Comparison of ENCODE assay signal across 1 cellular context in the genomic region with DNA sequence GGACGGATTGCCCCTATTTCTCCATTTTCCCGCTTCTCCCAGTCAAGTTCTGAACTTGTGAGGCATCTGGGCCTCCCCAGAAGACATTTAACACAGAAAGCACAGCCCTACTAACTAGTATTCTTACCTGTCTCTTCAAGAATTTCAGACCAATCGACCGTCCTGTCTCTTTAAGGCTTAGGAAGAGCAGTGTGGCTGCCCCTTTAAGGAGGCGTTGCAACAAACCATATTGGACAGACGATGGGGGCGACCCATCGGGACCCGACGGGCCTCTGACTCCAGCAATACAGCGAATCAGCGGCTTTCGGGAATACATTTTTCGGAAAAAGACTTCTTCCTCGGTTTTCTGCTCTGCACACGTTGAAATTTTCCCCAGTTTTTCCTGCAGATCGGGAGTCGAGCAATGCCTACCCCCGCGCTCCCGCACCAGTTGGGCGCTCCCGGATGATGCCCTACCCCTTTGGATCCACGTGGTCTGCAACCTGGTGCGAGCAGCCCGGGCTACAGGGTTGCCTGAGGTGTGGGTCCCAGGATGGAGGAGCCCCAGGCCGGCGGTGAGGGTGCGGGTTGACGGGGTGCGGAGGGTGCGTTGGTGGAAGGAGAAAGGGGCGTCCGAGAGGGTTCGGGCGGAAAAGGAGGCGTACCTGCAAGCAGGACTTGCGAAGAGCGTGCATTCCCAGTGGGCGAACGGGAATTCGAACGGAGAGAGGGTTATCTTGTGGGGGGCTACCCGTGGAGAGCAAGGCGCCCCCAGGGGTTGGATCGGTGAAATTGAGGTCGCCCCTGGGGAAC.
TF ChIP-seq lines count a peak whose summit lies in the region.

A gene with protein sequence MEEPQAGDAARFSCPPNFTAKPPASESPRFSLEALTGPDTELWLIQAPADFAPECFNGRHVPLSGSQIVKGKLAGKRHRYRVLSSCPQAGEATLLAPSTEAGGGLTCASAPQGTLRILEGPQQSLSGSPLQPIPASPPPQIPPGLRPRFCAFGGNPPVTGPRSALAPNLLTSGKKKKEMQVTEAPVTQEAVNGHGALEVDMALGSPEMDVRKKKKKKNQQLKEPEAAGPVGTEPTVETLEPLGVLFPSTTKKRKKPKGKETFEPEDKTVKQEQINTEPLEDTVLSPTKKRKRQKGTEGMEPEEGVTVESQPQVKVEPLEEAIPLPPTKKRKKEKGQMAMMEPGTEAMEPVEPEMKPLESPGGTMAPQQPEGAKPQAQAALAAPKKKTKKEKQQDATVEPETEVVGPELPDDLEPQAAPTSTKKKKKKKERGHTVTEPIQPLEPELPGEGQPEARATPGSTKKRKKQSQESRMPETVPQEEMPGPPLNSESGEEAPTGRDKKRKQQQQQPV (plus strand): TSS at position 480 of the 792 bp plus-strand sequence. CDS start 53 bp downstream, at position 533.

TF ChIP-seq in WTC11, 78 proteins besides CTCF, POLR2A, EP300 and RAD21 (continued from another document and continues in another):
- TF ChIP-seq, protein P1, sequence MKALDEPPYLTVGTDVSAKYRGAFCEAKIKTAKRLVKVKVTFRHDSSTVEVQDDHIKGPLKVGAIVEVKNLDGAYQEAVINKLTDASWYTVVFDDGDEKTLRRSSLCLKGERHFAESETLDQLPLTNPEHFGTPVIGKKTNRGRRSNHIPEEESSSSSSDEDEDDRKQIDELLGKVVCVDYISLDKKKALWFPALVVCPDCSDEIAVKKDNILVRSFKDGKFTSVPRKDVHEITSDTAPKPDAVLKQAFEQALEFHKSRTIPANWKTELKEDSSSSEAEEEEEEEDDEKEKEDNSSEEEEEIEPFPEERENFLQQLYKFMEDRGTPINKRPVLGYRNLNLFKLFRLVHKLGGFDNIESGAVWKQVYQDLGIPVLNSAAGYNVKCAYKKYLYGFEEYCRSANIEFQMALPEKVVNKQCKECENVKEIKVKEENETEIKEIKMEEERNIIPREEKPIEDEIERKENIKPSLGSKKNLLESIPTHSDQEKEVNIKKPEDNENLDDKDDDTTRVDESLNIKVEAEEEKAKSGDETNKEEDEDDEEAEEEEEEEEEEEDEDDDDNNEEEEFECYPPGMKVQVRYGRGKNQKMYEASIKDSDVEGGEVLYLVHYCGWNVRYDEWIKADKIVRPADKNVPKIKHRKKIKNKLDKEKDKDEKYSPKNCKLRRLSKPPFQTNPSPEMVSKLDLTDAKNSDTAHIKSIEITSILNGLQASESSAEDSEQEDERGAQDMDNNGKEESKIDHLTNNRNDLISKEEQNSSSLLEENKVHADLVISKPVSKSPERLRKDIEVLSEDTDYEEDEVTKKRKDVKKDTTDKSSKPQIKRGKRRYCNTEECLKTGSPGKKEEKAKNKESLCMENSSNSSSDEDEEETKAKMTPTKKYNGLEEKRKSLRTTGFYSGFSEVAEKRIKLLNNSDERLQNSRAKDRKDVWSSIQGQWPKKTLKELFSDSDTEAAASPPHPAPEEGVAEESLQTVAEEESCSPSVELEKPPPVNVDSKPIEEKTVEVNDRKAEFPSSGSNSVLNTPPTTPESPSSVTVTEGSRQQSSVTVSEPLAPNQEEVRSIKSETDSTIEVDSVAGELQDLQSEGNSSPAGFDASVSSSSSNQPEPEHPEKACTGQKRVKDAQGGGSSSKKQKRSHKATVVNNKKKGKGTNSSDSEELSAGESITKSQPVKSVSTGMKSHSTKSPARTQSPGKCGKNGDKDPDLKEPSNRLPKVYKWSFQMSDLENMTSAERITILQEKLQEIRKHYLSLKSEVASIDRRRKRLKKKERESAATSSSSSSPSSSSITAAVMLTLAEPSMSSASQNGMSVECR (CRISPR knock-in tag; IDR thresholded peaks at IDR 0.05; ENCODE audit: borderline replicate concordance), result peak; percentile 90; the same call in 1 of the 2 replicates
- TF ChIP-seq ZNF317 (CRISPR knock-in tag; IDR thresholded peaks at IDR 0.05; ENCODE audit: borderline replicate concordance, low read depth), result no peak
- no peak for TF ChIP-seq EMX1 (CRISPR knock-in tag; IDR thresholded peaks at IDR 0.05)
- TF ChIP-seq, protein P2, sequence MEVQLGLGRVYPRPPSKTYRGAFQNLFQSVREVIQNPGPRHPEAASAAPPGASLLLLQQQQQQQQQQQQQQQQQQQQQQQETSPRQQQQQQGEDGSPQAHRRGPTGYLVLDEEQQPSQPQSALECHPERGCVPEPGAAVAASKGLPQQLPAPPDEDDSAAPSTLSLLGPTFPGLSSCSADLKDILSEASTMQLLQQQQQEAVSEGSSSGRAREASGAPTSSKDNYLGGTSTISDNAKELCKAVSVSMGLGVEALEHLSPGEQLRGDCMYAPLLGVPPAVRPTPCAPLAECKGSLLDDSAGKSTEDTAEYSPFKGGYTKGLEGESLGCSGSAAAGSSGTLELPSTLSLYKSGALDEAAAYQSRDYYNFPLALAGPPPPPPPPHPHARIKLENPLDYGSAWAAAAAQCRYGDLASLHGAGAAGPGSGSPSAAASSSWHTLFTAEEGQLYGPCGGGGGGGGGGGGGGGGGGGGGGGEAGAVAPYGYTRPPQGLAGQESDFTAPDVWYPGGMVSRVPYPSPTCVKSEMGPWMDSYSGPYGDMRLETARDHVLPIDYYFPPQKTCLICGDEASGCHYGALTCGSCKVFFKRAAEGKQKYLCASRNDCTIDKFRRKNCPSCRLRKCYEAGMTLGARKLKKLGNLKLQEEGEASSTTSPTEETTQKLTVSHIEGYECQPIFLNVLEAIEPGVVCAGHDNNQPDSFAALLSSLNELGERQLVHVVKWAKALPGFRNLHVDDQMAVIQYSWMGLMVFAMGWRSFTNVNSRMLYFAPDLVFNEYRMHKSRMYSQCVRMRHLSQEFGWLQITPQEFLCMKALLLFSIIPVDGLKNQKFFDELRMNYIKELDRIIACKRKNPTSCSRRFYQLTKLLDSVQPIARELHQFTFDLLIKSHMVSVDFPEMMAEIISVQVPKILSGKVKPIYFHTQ (CRISPR knock-in tag; IDR thresholded peaks at IDR 0.05), result no peak
- TF ChIP-seq ESRRA (CRISPR knock-in tag; IDR thresholded peaks at IDR 0.05; ENCODE audit: borderline replicate concordance), result 0 out of 2 replicates have a peak, but pooled peaks have one; percentile 14
- TF ChIP-seq, protein P3, sequence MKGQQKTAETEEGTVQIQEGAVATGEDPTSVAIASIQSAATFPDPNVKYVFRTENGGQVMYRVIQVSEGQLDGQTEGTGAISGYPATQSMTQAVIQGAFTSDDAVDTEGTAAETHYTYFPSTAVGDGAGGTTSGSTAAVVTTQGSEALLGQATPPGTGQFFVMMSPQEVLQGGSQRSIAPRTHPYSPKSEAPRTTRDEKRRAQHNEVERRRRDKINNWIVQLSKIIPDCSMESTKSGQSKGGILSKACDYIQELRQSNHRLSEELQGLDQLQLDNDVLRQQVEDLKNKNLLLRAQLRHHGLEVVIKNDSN (CRISPR knock-in tag; IDR thresholded peaks at IDR 0.05), result peak; percentile 89
- no peak for TF ChIP-seq GRHL2 (CRISPR knock-in tag; IDR thresholded peaks at IDR 0.05; ENCODE audit: insufficient replicate concordance, severe bottlenecking)
- TF ChIP-seq, protein P4, sequence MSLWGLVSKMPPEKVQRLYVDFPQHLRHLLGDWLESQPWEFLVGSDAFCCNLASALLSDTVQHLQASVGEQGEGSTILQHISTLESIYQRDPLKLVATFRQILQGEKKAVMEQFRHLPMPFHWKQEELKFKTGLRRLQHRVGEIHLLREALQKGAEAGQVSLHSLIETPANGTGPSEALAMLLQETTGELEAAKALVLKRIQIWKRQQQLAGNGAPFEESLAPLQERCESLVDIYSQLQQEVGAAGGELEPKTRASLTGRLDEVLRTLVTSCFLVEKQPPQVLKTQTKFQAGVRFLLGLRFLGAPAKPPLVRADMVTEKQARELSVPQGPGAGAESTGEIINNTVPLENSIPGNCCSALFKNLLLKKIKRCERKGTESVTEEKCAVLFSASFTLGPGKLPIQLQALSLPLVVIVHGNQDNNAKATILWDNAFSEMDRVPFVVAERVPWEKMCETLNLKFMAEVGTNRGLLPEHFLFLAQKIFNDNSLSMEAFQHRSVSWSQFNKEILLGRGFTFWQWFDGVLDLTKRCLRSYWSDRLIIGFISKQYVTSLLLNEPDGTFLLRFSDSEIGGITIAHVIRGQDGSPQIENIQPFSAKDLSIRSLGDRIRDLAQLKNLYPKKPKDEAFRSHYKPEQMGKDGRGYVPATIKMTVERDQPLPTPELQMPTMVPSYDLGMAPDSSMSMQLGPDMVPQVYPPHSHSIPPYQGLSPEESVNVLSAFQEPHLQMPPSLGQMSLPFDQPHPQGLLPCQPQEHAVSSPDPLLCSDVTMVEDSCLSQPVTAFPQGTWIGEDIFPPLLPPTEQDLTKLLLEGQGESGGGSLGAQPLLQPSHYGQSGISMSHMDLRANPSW (CRISPR knock-in tag; conservative IDR thresholded peaks at IDR 0.05; ENCODE audit: low read depth), result no peak
- TF ChIP-seq, protein P5, sequence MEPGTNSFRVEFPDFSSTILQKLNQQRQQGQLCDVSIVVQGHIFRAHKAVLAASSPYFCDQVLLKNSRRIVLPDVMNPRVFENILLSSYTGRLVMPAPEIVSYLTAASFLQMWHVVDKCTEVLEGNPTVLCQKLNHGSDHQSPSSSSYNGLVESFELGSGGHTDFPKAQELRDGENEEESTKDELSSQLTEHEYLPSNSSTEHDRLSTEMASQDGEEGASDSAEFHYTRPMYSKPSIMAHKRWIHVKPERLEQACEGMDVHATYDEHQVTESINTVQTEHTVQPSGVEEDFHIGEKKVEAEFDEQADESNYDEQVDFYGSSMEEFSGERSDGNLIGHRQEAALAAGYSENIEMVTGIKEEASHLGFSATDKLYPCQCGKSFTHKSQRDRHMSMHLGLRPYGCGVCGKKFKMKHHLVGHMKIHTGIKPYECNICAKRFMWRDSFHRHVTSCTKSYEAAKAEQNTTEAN (CRISPR knock-in tag; IDR thresholded peaks at IDR 0.05), result no peak
- TF ChIP-seq, protein P6, sequence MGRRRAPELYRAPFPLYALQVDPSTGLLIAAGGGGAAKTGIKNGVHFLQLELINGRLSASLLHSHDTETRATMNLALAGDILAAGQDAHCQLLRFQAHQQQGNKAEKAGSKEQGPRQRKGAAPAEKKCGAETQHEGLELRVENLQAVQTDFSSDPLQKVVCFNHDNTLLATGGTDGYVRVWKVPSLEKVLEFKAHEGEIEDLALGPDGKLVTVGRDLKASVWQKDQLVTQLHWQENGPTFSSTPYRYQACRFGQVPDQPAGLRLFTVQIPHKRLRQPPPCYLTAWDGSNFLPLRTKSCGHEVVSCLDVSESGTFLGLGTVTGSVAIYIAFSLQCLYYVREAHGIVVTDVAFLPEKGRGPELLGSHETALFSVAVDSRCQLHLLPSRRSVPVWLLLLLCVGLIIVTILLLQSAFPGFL (CRISPR knock-in tag; IDR thresholded peaks at IDR 0.05; ENCODE audit: borderline replicate concordance), result no peak
- TF ChIP-seq MYBL2 (CRISPR knock-in tag; IDR thresholded peaks at IDR 0.05), result peak; percentile 31; the same call in 1 of the 2 replicates
- TF ChIP-seq, protein P7, sequence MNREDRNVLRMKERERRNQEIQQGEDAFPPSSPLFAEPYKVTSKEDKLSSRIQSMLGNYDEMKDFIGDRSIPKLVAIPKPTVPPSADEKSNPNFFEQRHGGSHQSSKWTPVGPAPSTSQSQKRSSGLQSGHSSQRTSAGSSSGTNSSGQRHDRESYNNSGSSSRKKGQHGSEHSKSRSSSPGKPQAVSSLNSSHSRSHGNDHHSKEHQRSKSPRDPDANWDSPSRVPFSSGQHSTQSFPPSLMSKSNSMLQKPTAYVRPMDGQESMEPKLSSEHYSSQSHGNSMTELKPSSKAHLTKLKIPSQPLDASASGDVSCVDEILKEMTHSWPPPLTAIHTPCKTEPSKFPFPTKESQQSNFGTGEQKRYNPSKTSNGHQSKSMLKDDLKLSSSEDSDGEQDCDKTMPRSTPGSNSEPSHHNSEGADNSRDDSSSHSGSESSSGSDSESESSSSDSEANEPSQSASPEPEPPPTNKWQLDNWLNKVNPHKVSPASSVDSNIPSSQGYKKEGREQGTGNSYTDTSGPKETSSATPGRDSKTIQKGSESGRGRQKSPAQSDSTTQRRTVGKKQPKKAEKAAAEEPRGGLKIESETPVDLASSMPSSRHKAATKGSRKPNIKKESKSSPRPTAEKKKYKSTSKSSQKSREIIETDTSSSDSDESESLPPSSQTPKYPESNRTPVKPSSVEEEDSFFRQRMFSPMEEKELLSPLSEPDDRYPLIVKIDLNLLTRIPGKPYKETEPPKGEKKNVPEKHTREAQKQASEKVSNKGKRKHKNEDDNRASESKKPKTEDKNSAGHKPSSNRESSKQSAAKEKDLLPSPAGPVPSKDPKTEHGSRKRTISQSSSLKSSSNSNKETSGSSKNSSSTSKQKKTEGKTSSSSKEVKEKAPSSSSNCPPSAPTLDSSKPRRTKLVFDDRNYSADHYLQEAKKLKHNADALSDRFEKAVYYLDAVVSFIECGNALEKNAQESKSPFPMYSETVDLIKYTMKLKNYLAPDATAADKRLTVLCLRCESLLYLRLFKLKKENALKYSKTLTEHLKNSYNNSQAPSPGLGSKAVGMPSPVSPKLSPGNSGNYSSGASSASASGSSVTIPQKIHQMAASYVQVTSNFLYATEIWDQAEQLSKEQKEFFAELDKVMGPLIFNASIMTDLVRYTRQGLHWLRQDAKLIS (CRISPR knock-in tag; IDR thresholded peaks at IDR 0.05; ENCODE audit: borderline replicate concordance), result no peak
- 0 out of 2 replicates have a peak, but pooled peaks have one; percentile 50 for TF ChIP-seq JUN (CRISPR knock-in tag; IDR thresholded peaks at IDR 0.05)
- TF ChIP-seq, protein P8, sequence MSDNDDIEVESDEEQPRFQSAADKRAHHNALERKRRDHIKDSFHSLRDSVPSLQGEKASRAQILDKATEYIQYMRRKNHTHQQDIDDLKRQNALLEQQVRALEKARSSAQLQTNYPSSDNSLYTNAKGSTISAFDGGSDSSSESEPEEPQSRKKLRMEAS (CRISPR knock-in tag; IDR thresholded peaks at IDR 0.05), result peak; percentile 94
- TF ChIP-seq ZNF423 (CRISPR knock-in tag; IDR thresholded peaks at IDR 0.05), result no peak
- TF ChIP-seq CREM (CRISPR knock-in tag; IDR thresholded peaks at IDR 0.05), result no peak
- TF ChIP-seq ZNF121 (CRISPR knock-in tag; IDR thresholded peaks at IDR 0.05), result no peak
- TF ChIP-seq JAZF1 (CRISPR knock-in tag; IDR thresholded peaks at IDR 0.05), result no peak
- TF ChIP-seq, protein P9, sequence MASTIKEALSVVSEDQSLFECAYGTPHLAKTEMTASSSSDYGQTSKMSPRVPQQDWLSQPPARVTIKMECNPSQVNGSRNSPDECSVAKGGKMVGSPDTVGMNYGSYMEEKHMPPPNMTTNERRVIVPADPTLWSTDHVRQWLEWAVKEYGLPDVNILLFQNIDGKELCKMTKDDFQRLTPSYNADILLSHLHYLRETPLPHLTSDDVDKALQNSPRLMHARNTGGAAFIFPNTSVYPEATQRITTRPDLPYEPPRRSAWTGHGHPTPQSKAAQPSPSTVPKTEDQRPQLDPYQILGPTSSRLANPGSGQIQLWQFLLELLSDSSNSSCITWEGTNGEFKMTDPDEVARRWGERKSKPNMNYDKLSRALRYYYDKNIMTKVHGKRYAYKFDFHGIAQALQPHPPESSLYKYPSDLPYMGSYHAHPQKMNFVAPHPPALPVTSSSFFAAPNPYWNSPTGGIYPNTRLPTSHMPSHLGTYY (CRISPR knock-in tag; IDR thresholded peaks at IDR 0.05), result no peak
- TF ChIP-seq ETV6 (CRISPR knock-in tag; IDR thresholded peaks at IDR 0.05), result 0 out of 2 replicates have a peak, but pooled peaks have one; percentile 8
- TF ChIP-seq, protein P10, sequence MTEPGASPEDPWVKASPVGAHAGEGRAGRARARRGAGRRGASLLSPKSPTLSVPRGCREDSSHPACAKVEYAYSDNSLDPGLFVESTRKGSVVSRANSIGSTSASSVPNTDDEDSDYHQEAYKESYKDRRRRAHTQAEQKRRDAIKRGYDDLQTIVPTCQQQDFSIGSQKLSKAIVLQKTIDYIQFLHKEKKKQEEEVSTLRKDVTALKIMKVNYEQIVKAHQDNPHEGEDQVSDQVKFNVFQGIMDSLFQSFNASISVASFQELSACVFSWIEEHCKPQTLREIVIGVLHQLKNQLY (CRISPR knock-in tag; IDR thresholded peaks at IDR 0.05), result no peak
- TF ChIP-seq SMAD3 (CRISPR knock-in tag; IDR thresholded peaks at IDR 0.05; ENCODE audit: borderline replicate concordance), result no peak
